Comparison of ENCODE assay signal across 9 cellular contexts in genomic region chr11:93738647-93739081, GRCh38. TPM values are rescaled to one million over a fixed set of nuclear protein-coding genes. Genes with fewer than 3 reads are reported as not detected.
DNase-seq lines count a peak whose midpoint lies in the region; ATAC-seq, FAIRE-seq and TF ChIP-seq lines count a peak whose summit lies in the region.
"Had no signal": no experiment of that assay in that cellular context is flagged by ENCODE, and none has a peak within 500 bp of the region (broad histone marks: within the 10 kb centered on the region; RNA-seq: fewer than 3 reads in every experiment).

No MANE protein-coding gene starts in this region.

- CTCF ChIA-PET in BJ (lab: Yijun Ruan, JAX) = interaction anchor here (0.6 to 1.6 kb wide), 3 partner anchors 23 to 578 kb away, joined by 3 read pairs; partner anchors contain the start of gene MED17

- intact Hi-C loops in prostate gland (cut with DNase I) = no loop called here
- intact Hi-C loops in head of caudate nucleus (cut with DNase I) = no loop called here

- TF ChIP-seq CTCF in BJ (IDR thresholded peaks at IDR 0.05; ENCODE audit: insufficient read depth, low read depth, low read length) (no peak), astrocyte (IDR thresholded peaks at IDR 0.05; ENCODE audit: insufficient read depth, low read depth, low read length) (no peak), prostate gland (IDR thresholded peaks at IDR 0.05) (no peak)

- H3K27me3 Mint-ChIP-seq in astrocyte (ENCODE audit: low read depth, unreplicated experiment) = no peaks in the 10 kb centered on the region

- H3K9ac ChIP-seq in HUES6 (ENCODE audit: low read length) (peak overlapping the region; percentile 100), astrocyte (ENCODE audit: low read length) (peak overlapping the region; percentile 99)

- H3K9me3 ChIP-seq in HUES6 (ENCODE audit: control insufficient read depth, insufficient read depth, low read depth, low read length) = no peaks in the 10 kb centered on the region
- no peaks in the 10 kb centered on the region for H3K9me3 ChIP-seq in astrocyte (ENCODE audit: insufficient read depth, low read depth, low read length)
- H3K9me3 ChIP-seq in prostate gland = no peaks in the 10 kb centered on the region

- peaks cover 41% of the 10 kb centered on the region for H3K4me1 Mint-ChIP-seq in astrocyte (ENCODE audit: low read depth, unreplicated experiment)

- H3K79me2 ChIP-seq in astrocyte (ENCODE audit: insufficient read depth, low read length) = peaks cover 89% of the 10 kb centered on the region

- H3K4me1 ChIP-seq in HUES6 (ENCODE audit: control insufficient read depth, insufficient read depth, low read length) = peaks cover 15% of the 10 kb centered on the region; the same call in 1 of the 2 replicates
- peaks cover 12% of the 10 kb centered on the region for H3K4me1 ChIP-seq in astrocyte (ENCODE audit: insufficient read depth, low read length)
- peaks cover 3% of the 10 kb centered on the region for H3K4me1 ChIP-seq in prostate gland (replicated peaks)

- H3K4me3 Mint-ChIP-seq in astrocyte (ENCODE audit: unreplicated experiment) = peak overlapping the region; percentile 100

- FAIRE-seq in astrocyte (lab: Jason Lieb, UNC) = no peak

- H2AFZ ChIP-seq in astrocyte (ENCODE audit: low read depth, low read length) = no peak overlapping the region

- H3K27me3 ChIP-seq in BJ (ENCODE audit: control insufficient read depth, insufficient read depth, low read length) (no peaks in the 10 kb centered on the region), HUES6 (ENCODE audit: control insufficient read depth, insufficient read depth, low read length) (no peaks in the 10 kb centered on the region), astrocyte (ENCODE audit: insufficient read depth, low read length) (no peaks in the 10 kb centered on the region), prostate gland (replicated peaks; ENCODE audit: insufficient read depth) (no peaks in the 10 kb centered on the region)

- H3K27ac Mint-ChIP-seq in astrocyte (ENCODE audit: unreplicated experiment) = peak overlapping the region; percentile 98

- H3K4me2 ChIP-seq in astrocyte (ENCODE audit: low read length) = peak overlapping the region; percentile 86

- H3K9me3 Mint-ChIP-seq in astrocyte (ENCODE audit: unreplicated experiment) = no peaks in the 10 kb centered on the region

- peaks cover 65% of the 10 kb centered on the region for H4K20me1 ChIP-seq in astrocyte (ENCODE audit: insufficient read depth, low read length)

- TF ChIP-seq POLR2A in prostate gland (IDR thresholded peaks at IDR 0.05) = no peak

- H3K36me3 Mint-ChIP-seq in astrocyte (ENCODE audit: low read depth, unreplicated experiment) = peaks cover 35% of the 10 kb centered on the region

- 53% methylated on average over 6 of the region's 6 CpGs for WGBS in prostate gland

- POLR2A ChIA-PET in BJ (lab: Charles Lee) = interaction anchor here (0.6 to 0.8 kb wide), 2 partner anchors 45 to 1004 kb away, joined by 3 read pairs; partner anchors contain the start of gene MED17

- H3K27ac ChIP-seq in HUES6 (ENCODE audit: low read depth, low read length) (peak overlapping the region; percentile 90), astrocyte (ENCODE audit: low read depth, low read length) (peak overlapping the region; percentile 34), prostate gland (no peak overlapping the region)

- H3K36me3 ChIP-seq in BJ (ENCODE audit: control insufficient read depth, insufficient read depth, low read length) (peaks cover 15% of the 10 kb centered on the region), HUES6 (ENCODE audit: control insufficient read depth, insufficient read depth, low read length) (peaks cover 70% of the 10 kb centered on the region), astrocyte (ENCODE audit: insufficient read depth, low read length) (peaks cover 51% of the 10 kb centered on the region), prostate gland (no peaks in the 10 kb centered on the region)

- DNase-seq in BJ (ENCODE audit: low read depth) (no peak), astrocyte (ENCODE audit: low read depth) (peak; percentile 8), kidney tubule cell (ENCODE audit: low spot score) (peak; percentile 36), NCI-H2196 treated with DMSO at 0.1 percent for 48 hours (lab: John Stamatoyannopoulos, UW; ENCODE audit: unreplicated experiment) (no peak), prostate gland (ENCODE audit: low spot score) (no peak), head of caudate nucleus (no peak)
- DNase-seq: retina had no signal

- ATAC-seq in GM19351 (IDR thresholded peaks at IDR 0.05; ENCODE audit: unreplicated experiment) = no peak

- peak overlapping the region; percentile 82 for H3K4me3 ChIP-seq in BJ (ENCODE audit: low read depth, low read length)
- peak overlapping the region; percentile 77 for H3K4me3 ChIP-seq in HUES6 (ENCODE audit: low read depth, low read length)
- peak overlapping the region; percentile 95 for H3K4me3 ChIP-seq in astrocyte (ENCODE audit: insufficient read depth, low read depth, low read length)
- H3K4me3 ChIP-seq in prostate gland = peak overlapping the region in 1 of 2 donors; percentile 63

RNA-seq across cellular contexts. Expression of gene TAF1D, which starts 2.6 kb away (rescaled TPM):
- 32.8 and 87.6 TPM in 2 replicates for polyA plus RNA-seq in BJ (2011; rRNA removed)
- 34.7 and 38.1 TPM in 2 replicates for polyA minus RNA-seq in BJ (2011; rRNA and poly(A)+ RNA removed)
- total RNA-seq in astrocyte (131 and 145 TPM in 2 replicates), prostate gland (10 to 100 TPM; 39.3 to 53.0 TPM)

RNA-seq across cellular contexts. Expression of gene C11orf54, which starts 2.8 kb away (rescaled TPM):
- polyA plus RNA-seq in BJ (2011; rRNA removed) = 6.8 and 10.8 TPM in 2 replicates
- polyA minus RNA-seq in BJ (2011; rRNA and poly(A)+ RNA removed) = 2.7 and 3.2 TPM in 2 replicates
- 12.7 and 14.8 TPM in 2 replicates for total RNA-seq in astrocyte
- total RNA-seq in prostate gland = 10 to 100 TPM; 43.8 to 72.8 TPM

RNA-seq across cellular contexts. Expression of gene MED17, which starts 45.4 kb away (rescaled TPM):
- polyA plus RNA-seq in BJ (2011; rRNA removed) = 10.4 and 13.8 TPM in 2 replicates
- 7.8 and 8.2 TPM in 2 replicates for polyA minus RNA-seq in BJ (2011; rRNA and poly(A)+ RNA removed)
- total RNA-seq in astrocyte = 37.0 and 40.0 TPM in 2 replicates
- 10 to 100 TPM; 22.4 to 31.4 TPM for total RNA-seq in prostate gland

Comparison
In these comparisons a context has a peak if more than half of its experiments do, and no peak if none do; other contexts are left out.
1. DNase-seq: peak in astrocyte (single experiment) and kidney tubule cell (single experiment); none in BJ (single experiment), NCI-H2196 treated with DMSO at 0.1 percent for 48 hours (single experiment), prostate gland (single experiment) and head of caudate nucleus (0 of 42).
2. H3K27ac ChIP-seq: peak in HUES6 (single experiment) and astrocyte (single experiment); none in prostate gland (0 of 2).